In genomic region chr9:122336836-122337560, GRCh38 we compare ENCODE assay signal across 1 cellular context.
TF ChIP-seq lines count a peak whose summit lies in the region.

No MANE protein-coding gene starts in this region.

TF ChIP-seq in H1, 55 proteins besides CTCF, POLR2A, EP300 and RAD21 (continued from another document):
- 0 out of 2 replicates have a peak, but pooled peaks have one; percentile 20 for TF ChIP-seq RBBP5 (IDR thresholded peaks at IDR 0.05; ENCODE audit: borderline replicate concordance, low read depth, low read length)
